In the genomic region with DNA sequence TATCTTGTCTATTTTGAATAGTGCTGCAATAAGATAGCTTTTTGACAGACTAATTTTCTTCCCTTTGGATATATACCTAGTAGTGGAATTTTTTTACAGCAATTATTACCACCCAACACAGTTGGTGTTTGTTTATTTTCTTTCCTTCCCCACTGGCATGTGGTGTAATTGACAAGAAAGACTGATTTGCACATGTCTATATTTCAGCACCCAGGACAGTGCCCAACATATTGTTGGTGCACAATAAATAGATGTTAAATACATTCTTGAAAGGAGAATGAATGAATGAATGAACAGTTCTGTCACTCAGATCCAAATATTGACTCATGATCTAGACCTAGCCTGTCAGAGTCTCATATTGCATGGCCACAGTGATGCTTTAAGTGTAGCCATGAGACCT, we compare ENCODE assay signal across 17 cellular contexts.
DNase-seq lines count a peak whose midpoint lies in the region; ATAC-seq and TF ChIP-seq lines count a peak whose summit lies in the region.
"Had no signal": no experiment of that assay in that cellular context is flagged by ENCODE, and none has a peak within 500 bp of the region (broad histone marks: within the 10 kb centered on the region; RNA-seq: fewer than 3 reads in every experiment).

No MANE protein-coding gene starts in this region.

- peaks cover 0 to 2% of the 10 kb centered on the region in 2 donors for H3K9me3 ChIP-seq in neuronal stem cell (replicated peaks in 1 of 2; ENCODE audit: control insufficient read depth in 2 of 2, insufficient read depth in 1 of 2, low read depth in 1 of 2, low read length in 2 of 2)
- H3K9me3 ChIP-seq: BLaER1, body of pancreas had no signal

- no peak overlapping the region for H3K18ac ChIP-seq in neuronal stem cell (ENCODE audit: low read length)

- H3K4me2 ChIP-seq in neuronal stem cell (ENCODE audit: insufficient read depth, low read length, poor library complexity, severe bottlenecking), result no peak overlapping the region
- H3K4me2 ChIP-seq: BLaER1 had no signal

- H2BK120ac ChIP-seq in neuronal stem cell (ENCODE audit: low read depth, low read length), result no peak overlapping the region

- H2BK15ac ChIP-seq in neuronal stem cell (ENCODE audit: low read length), result no peak overlapping the region

- H3K27me3 ChIP-seq in neuronal stem cell (ENCODE audit: control insufficient read depth in 3 of 3, insufficient read depth in 3 of 3, low read depth in 1 of 3, low read length in 3 of 3), result no peaks in the 10 kb centered on the region
- H3K27me3 ChIP-seq: BLaER1, body of pancreas had no signal

- no peak overlapping the region for H3K27ac ChIP-seq in neuronal stem cell (replicated peaks; ENCODE audit: low read length)
- H3K27ac ChIP-seq: BLaER1, body of pancreas, HL-60, parathyroid adenoma had no signal

- DNase-seq in Caki2 (ENCODE audit: low read depth) (peak; percentile 8), KBM-7 (peak; percentile 12), astrocyte of the spinal cord (ENCODE audit: low read depth, low spot score) (peak; percentile 26), iris pigment epithelial cell (ENCODE audit: low read depth) (peak; percentile 32), neuronal stem cell (ENCODE audit: low spot score) (no peak), NCI-H82 (lab: John Stamatoyannopoulos, UW) (no peak)
- no peak for DNase-seq in stimulated activated effector memory CD8-positive, alpha-beta T cell treated with anti-CD3 and anti-CD28 coated beads, Interleukin-12 subunit alpha, Interleukin-12 subunit beta, amount 100 ng/mL, for 72 hours (ENCODE audit: low spot score in 2 of 2)
- DNase-seq: activated CD8-positive, alpha-beta memory T cell treated with anti-CD3 and anti-CD28 coated beads for 24 hours; activated effector memory CD4-positive, alpha-beta T cell treated with Interleukin-2 at 50 U/mL for 16 hours; body of pancreas; effector memory CD8-positive, alpha-beta T cell; SIG-M5; substantia nigra had no signal

- H3K23ac ChIP-seq in neuronal stem cell (ENCODE audit: low read depth, low read length, poor library complexity), result no peak overlapping the region

- no peaks in the 10 kb centered on the region for H3K36me3 Mint-ChIP-seq in stimulated activated effector memory CD8-positive, alpha-beta T cell treated with anti-CD3 and anti-CD28 coated beads, Interleukin-12 subunit alpha, Interleukin-12 subunit beta, amount 100 ng/mL, for 72 hours

- H3K36me3 ChIP-seq in neuronal stem cell (replicated peaks in 1 of 2; ENCODE audit: control insufficient read depth in 2 of 2, insufficient read depth in 2 of 2, low read length in 2 of 2), result no peaks in the 10 kb centered on the region
- H3K36me3 ChIP-seq: BLaER1 had no signal

- no peaks in the 10 kb centered on the region for H3K4me1 ChIP-seq in neuronal stem cell (ENCODE audit: control insufficient read depth in 2 of 2, insufficient read depth in 1 of 2, low read depth in 1 of 2, low read length in 2 of 2)
- H3K4me1 ChIP-seq: BLaER1, body of pancreas, parathyroid adenoma had no signal

- no peak overlapping the region for H4K91ac ChIP-seq in neuronal stem cell (ENCODE audit: low read depth, low read length, poor library complexity)

- H2AFZ ChIP-seq in neuronal stem cell (ENCODE audit: low read length), result no peak overlapping the region
- H2AFZ ChIP-seq: parathyroid adenoma had no signal

- H3K4me3 ChIP-seq in astrocyte of the spinal cord (ENCODE audit: low read depth, low read length) (no peak overlapping the region), neuronal stem cell (ENCODE audit: low read length in 2 of 2) (no peak overlapping the region)
- H3K4me3 ChIP-seq: BLaER1, body of pancreas had no signal

- H2AK5ac ChIP-seq in neuronal stem cell (ENCODE audit: low read depth, low read length), result no peak overlapping the region

- no peak overlapping the region for H3K14ac ChIP-seq in neuronal stem cell (ENCODE audit: low read length)

- no peaks in the 10 kb centered on the region for H3K4me1 Mint-ChIP-seq in stimulated activated effector memory CD8-positive, alpha-beta T cell treated with anti-CD3 and anti-CD28 coated beads, Interleukin-12 subunit alpha, Interleukin-12 subunit beta, amount 100 ng/mL, for 72 hours

- H3K4ac ChIP-seq in neuronal stem cell (ENCODE audit: low read length), result no peak overlapping the region

- H2BK12ac ChIP-seq in neuronal stem cell (ENCODE audit: low read length), result no peak overlapping the region

- no peak for TF ChIP-seq CTCF in astrocyte of the spinal cord (IDR thresholded peaks at IDR 0.05; ENCODE audit: low read depth, low read length)

- no peaks in the 10 kb centered on the region for H3K79me1 ChIP-seq in neuronal stem cell (ENCODE audit: low read depth, low read length)

- H3K4me3 Mint-ChIP-seq in stimulated activated effector memory CD8-positive, alpha-beta T cell treated with anti-CD3 and anti-CD28 coated beads, Interleukin-12 subunit alpha, Interleukin-12 subunit beta, amount 100 ng/mL, for 72 hours, result no peak overlapping the region
- H3K4me3 Mint-ChIP-seq: effector memory CD8-positive, alpha-beta T cell had no signal

- no peak for ATAC-seq in HG02973 (IDR thresholded peaks at IDR 0.05; ENCODE audit: unreplicated experiment)
- ATAC-seq in stimulated activated effector memory CD8-positive, alpha-beta T cell treated with anti-CD3 and anti-CD28 coated beads, Interleukin-12 subunit alpha, Interleukin-12 subunit beta, amount 100 ng/mL, for 72 hours, result no peak
- ATAC-seq: body of pancreas; effector memory CD8-positive, alpha-beta T cell had no signal

- H2BK5ac ChIP-seq in neuronal stem cell (ENCODE audit: low read length), result no peak overlapping the region

- in situ Hi-C loops in Caki2 (cut with HindIII; ENCODE audit: low pct_unique_long_range_greater_than_20kb, low sequenced_read_pairs) (no loop called here), KBM-7 (cut with MboI; ENCODE audit: low pct_unique_long_range_greater_than_20kb, low sequenced_read_pairs) (no loop called here), astrocyte of the spinal cord (cut with HindIII; ENCODE audit: low sequenced_read_pairs) (no loop called here)

- no peak overlapping the region for H4K8ac ChIP-seq in neuronal stem cell (ENCODE audit: low read depth, low read length)

- peaks cover 9% of the 10 kb centered on the region for H3K9me3 Mint-ChIP-seq in stimulated activated effector memory CD8-positive, alpha-beta T cell treated with anti-CD3 and anti-CD28 coated beads, Interleukin-12 subunit alpha, Interleukin-12 subunit beta, amount 100 ng/mL, for 72 hours

- no peak overlapping the region for H3K27ac Mint-ChIP-seq in stimulated activated effector memory CD8-positive, alpha-beta T cell treated with anti-CD3 and anti-CD28 coated beads, Interleukin-12 subunit alpha, Interleukin-12 subunit beta, amount 100 ng/mL, for 72 hours
- H3K27ac Mint-ChIP-seq: effector memory CD8-positive, alpha-beta T cell had no signal

- H3K9ac ChIP-seq in neuronal stem cell (ENCODE audit: low read depth, low read length, poor library complexity), result no peak overlapping the region
- H3K9ac ChIP-seq: BLaER1, parathyroid adenoma had no signal

Comparison
In these comparisons a context has a peak if more than half of its experiments do, and no peak if none do; other contexts are left out.
1. DNase-seq: peak in Caki2 (single experiment), KBM-7 (single experiment), astrocyte of the spinal cord (single experiment) and iris pigment epithelial cell (single experiment); none in neuronal stem cell (single experiment), stimulated activated effector memory CD8-positive, alpha-beta T cell treated with anti-CD3 and anti-CD28 coated beads, Interleukin-12 subunit alpha, Interleukin-12 subunit beta, amount 100 ng/mL, for 72 hours (0 of 2) and NCI-H82 (single experiment).